In the genomic region with DNA sequence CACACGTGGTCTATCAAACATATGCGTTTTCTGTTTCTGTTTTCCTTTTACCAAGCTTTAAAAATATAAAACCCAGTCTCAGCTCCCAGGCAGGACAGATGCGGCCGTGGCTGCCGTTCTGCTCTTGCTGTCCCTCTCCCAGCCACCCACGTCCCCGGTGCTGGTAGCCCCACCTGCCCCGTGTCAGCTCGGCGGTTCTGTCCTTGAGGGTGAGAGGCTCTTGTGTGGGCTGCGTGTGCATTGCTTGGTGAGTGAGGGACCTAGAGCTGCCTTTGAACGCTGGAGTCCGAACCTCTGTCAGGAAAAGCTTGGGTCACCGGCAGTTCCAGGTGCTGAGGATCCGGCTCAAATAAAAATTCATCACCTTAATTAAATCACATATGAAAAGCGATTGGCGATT, we compare ENCODE assay signal across 16 cellular contexts. TPM values are rescaled to one million over a fixed set of nuclear protein-coding genes. Genes with fewer than 3 reads are reported as not detected.
A peak's percentile ranks its signal among the peaks of the same experiment; 100 is the strongest.
DNase-seq lines count a peak whose midpoint lies in the region; ATAC-seq, FAIRE-seq and TF ChIP-seq lines count a peak whose summit lies in the region.
"Had no signal": no experiment of that assay in that cellular context is flagged by ENCODE, and none has a peak within 500 bp of the region (broad histone marks: within the 10 kb centered on the region; RNA-seq: fewer than 3 reads in every experiment).

No MANE protein-coding gene starts in this region.

- H2BK15ac ChIP-seq in neuronal stem cell (ENCODE audit: low read length), result no peak overlapping the region

- peak overlapping the region; percentile 49 for H3K27ac Mint-ChIP-seq in MCF 10A (ENCODE audit: low read depth, unreplicated experiment)
- H3K27ac Mint-ChIP-seq: B cell had no signal

- H3K4me3 Mint-ChIP-seq in MCF 10A (ENCODE audit: unreplicated experiment), result no peak overlapping the region
- H3K4me3 Mint-ChIP-seq: B cell; CD4-positive, alpha-beta memory T cell had no signal

- H3K23ac ChIP-seq in neuronal stem cell (ENCODE audit: low read depth, low read length, poor library complexity), result peak overlapping the region; percentile 83

- H4K91ac ChIP-seq in neuronal stem cell (ENCODE audit: low read depth, low read length, poor library complexity), result no peak overlapping the region

- H3K4me2 ChIP-seq in K562 (ENCODE audit: insufficient read depth, low read length), result no peak overlapping the region
- no peak overlapping the region for H3K4me2 ChIP-seq in neuronal stem cell (ENCODE audit: insufficient read depth, low read length, poor library complexity, severe bottlenecking)

- H3K4me1 ChIP-seq in breast epithelium (peaks cover 4 to 8% of the 10 kb centered on the region in 2 donors), K562 (replicated peaks in 1 of 2; ENCODE audit: control insufficient read depth in 2 of 2, insufficient read depth in 2 of 2, low read length in 2 of 2) (peaks cover 14 to 36% of the 10 kb centered on the region in 2 experiments; a peak in 4 of 5 replicates), neuronal stem cell (ENCODE audit: control insufficient read depth in 2 of 2, insufficient read depth in 1 of 2, low read depth in 1 of 2, low read length in 2 of 2) (peaks cover 5 to 9% of the 10 kb centered on the region in 2 donors), upper lobe of right lung (peaks cover 13% of the 10 kb centered on the region)

- H3K14ac ChIP-seq in neuronal stem cell (ENCODE audit: low read length), result no peak overlapping the region

- H2BK12ac ChIP-seq in neuronal stem cell (ENCODE audit: low read length), result no peak overlapping the region

- peaks cover 18% of the 10 kb centered on the region; the same call in 1 of the 2 replicates for H4K20me1 ChIP-seq in K562 (replicated peaks; ENCODE audit: control insufficient read depth, insufficient read depth, low read length)

- TF ChIP-seq EP300 in K562 (IDR thresholded peaks at IDR 0.05; ENCODE audit: low read length), result no peak

- BruUV-seq in MCF 10A (replicated peaks; lab: Mats Ljungman, UMichigan) (no TSS peak), K562 (replicated peaks; lab: Mats Ljungman, UMichigan) (no TSS peak)

- no peak overlapping the region for H2AK5ac ChIP-seq in neuronal stem cell (ENCODE audit: low read depth, low read length)

- H2BK5ac ChIP-seq in neuronal stem cell (ENCODE audit: low read length), result no peak overlapping the region

- no peak overlapping the region for H3K4me3 ChIP-seq in breast epithelium
- no peak overlapping the region for H3K4me3 ChIP-seq in K562
- no peak overlapping the region for H3K4me3 ChIP-seq in neuronal stem cell (ENCODE audit: low read length in 2 of 2)
- H3K4me3 ChIP-seq in upper lobe of right lung, result no peak overlapping the region
- no peak overlapping the region for H3K4me3 ChIP-seq in MG63
- H3K4me3 ChIP-seq: GM23248 had no signal

- no peak overlapping the region for H3K18ac ChIP-seq in neuronal stem cell (ENCODE audit: low read length)

- no peaks in the 10 kb centered on the region for H3K27me3 Mint-ChIP-seq in MCF 10A (ENCODE audit: insufficient read depth, unreplicated experiment)
- H3K27me3 Mint-ChIP-seq: B cell; CD4-positive, alpha-beta memory T cell had no signal

- ATAC-seq in K562 (no peak), upper lobe of right lung (no peak)
- ATAC-seq: HCT116 had no signal

- H4K8ac ChIP-seq in neuronal stem cell (ENCODE audit: low read depth, low read length), result no peak overlapping the region

- H3K27ac ChIP-seq in breast epithelium (no peak overlapping the region), K562 (ENCODE audit: extremely low read depth, low read depth, low read length) (no peak overlapping the region), neuronal stem cell (replicated peaks; ENCODE audit: low read length) (no peak overlapping the region), upper lobe of right lung (no peak overlapping the region)
- H3K27ac ChIP-seq: C4-2B, GM23248 had no signal

- H3K9ac ChIP-seq in K562 (ENCODE audit: insufficient read depth in 1 of 2, low read depth in 2 of 2, low read length in 2 of 2) (peak overlapping the region in 1 of 2 experiments; percentile 74; a peak in 2 of 4 replicates), neuronal stem cell (ENCODE audit: low read depth, low read length, poor library complexity) (peak overlapping the region; percentile 34)
- H3K9ac ChIP-seq: GM23248 had no signal

- CTCF ChIA-PET in MCF 10A (lab: Yijun Ruan, JAX) (interaction anchor here (0.6 kb wide), 1 partner anchor 1057 kb away, joined by 4 read pairs; no protein-coding TSS in a partner anchor), K562 (lab: Yijun Ruan, JAX; ENCODE audit: low intra/inter-chr PET ratio) (no interaction called here)

- peaks cover 46% of the 10 kb centered on the region for H3K79me2 ChIP-seq in K562 (ENCODE audit: control insufficient read depth, insufficient read depth, low read length)

- TF ChIP-seq POLR2A in breast epithelium (IDR thresholded peaks at IDR 0.05) (no peak), K562 (conservative IDR thresholded peaks at IDR 0.05) (no peak)

- intact Hi-C loops in MCF 10A (cut with micrococcal nuclease), result no loop called here
- intact Hi-C loops in breast epithelium (cut with DNase I; ENCODE audit: low total_unique reads), result no loop called here
- intact Hi-C loops in K562 (cut with micrococcal nuclease), result no loop called here
- intact Hi-C loops in upper lobe of right lung (cut with DNase I), result no loop called here

- H2AFZ ChIP-seq in K562 (ENCODE audit: low read depth, low read length), result no peak overlapping the region
- H2AFZ ChIP-seq in neuronal stem cell (ENCODE audit: low read length), result no peak overlapping the region
- H2AFZ ChIP-seq: GM23248 had no signal

- H3K4me1 Mint-ChIP-seq in MCF 10A (ENCODE audit: insufficient read depth, unreplicated experiment), result peaks cover 18% of the 10 kb centered on the region

- no peaks in the 10 kb centered on the region for H3K9me3 Mint-ChIP-seq in MCF 10A (ENCODE audit: unreplicated experiment)
- H3K9me3 Mint-ChIP-seq: CD4-positive, alpha-beta memory T cell had no signal

- no peaks in the 10 kb centered on the region for H3K9me3 ChIP-seq in breast epithelium
- no peaks in the 10 kb centered on the region for H3K9me3 ChIP-seq in K562 (replicated peaks; ENCODE audit: control insufficient read depth, insufficient read depth, low read depth, low read length)
- peaks cover 0 to 2% of the 10 kb centered on the region in 2 donors for H3K9me3 ChIP-seq in neuronal stem cell (replicated peaks in 1 of 2; ENCODE audit: control insufficient read depth in 2 of 2, insufficient read depth in 1 of 2, low read depth in 1 of 2, low read length in 2 of 2)
- no peaks in the 10 kb centered on the region for H3K9me3 ChIP-seq in upper lobe of right lung
- H3K9me3 ChIP-seq in MG63, result no peaks in the 10 kb centered on the region

- no peaks in the 10 kb centered on the region for H3K27me3 ChIP-seq in breast epithelium
- H3K27me3 ChIP-seq in K562 (ENCODE audit: control insufficient read depth in 2 of 2, insufficient read depth in 2 of 2, low read length in 2 of 2), result no peaks in the 10 kb centered on the region
- H3K27me3 ChIP-seq in neuronal stem cell (ENCODE audit: control insufficient read depth in 3 of 3, insufficient read depth in 3 of 3, low read depth in 1 of 3, low read length in 3 of 3), result no peaks in the 10 kb centered on the region
- no peaks in the 10 kb centered on the region for H3K27me3 ChIP-seq in upper lobe of right lung
- no peaks in the 10 kb centered on the region for H3K27me3 ChIP-seq in MG63

- no peak overlapping the region for H2BK120ac ChIP-seq in neuronal stem cell (ENCODE audit: low read depth, low read length)

- no peak for TF ChIP-seq RAD21 in K562 (CRISPR knock-in tag; conservative IDR thresholded peaks at IDR 0.05 in 1 of 2, IDR thresholded peaks at IDR 0.05 in 1 of 2)

- no peak overlapping the region for H3K4ac ChIP-seq in neuronal stem cell (ENCODE audit: low read length)

- no peaks in the 10 kb centered on the region for H3K36me3 ChIP-seq in breast epithelium
- H3K36me3 ChIP-seq in K562 (ENCODE audit: control insufficient read depth, insufficient read depth, low read length), result peaks cover 82% of the 10 kb centered on the region
- H3K36me3 ChIP-seq in neuronal stem cell (replicated peaks in 1 of 2; ENCODE audit: control insufficient read depth in 2 of 2, insufficient read depth in 2 of 2, low read length in 2 of 2), result peaks cover 55 to 83% of the 10 kb centered on the region in 2 donors
- peaks cover 60% of the 10 kb centered on the region for H3K36me3 ChIP-seq in upper lobe of right lung
- peaks cover 83% of the 10 kb centered on the region for H3K36me3 ChIP-seq in MG63

- DNase-seq in MCF 10A (ENCODE audit: unreplicated experiment) (no peak), breast epithelium (ENCODE audit: low spot score in 2 of 2) (no peak), K562 (ENCODE audit: extremely low read depth in 1 of 4, low spot score in 3 of 4) (no peak), neuronal stem cell (ENCODE audit: low spot score) (no peak), upper lobe of right lung (no peak), MG63 (no peak), KBM-7 (no peak)
- DNase-seq: 8988T; CD4-positive, alpha-beta memory T cell; DMS79; GM23248 had no signal

- in situ Hi-C loops in K562 (cut with MboI), result no loop called here
- in situ Hi-C loops in KBM-7 (cut with MboI; ENCODE audit: low pct_unique_long_range_greater_than_20kb, low sequenced_read_pairs), result no loop called here

- peaks cover 7% of the 10 kb centered on the region for H3K9me1 ChIP-seq in K562 (ENCODE audit: control insufficient read depth, insufficient read depth, low read length)

- peaks cover 82% of the 10 kb centered on the region for H3K36me3 Mint-ChIP-seq in MCF 10A (ENCODE audit: insufficient read depth, unreplicated experiment)

- no peak for TF ChIP-seq CTCF in MCF 10A (IDR thresholded peaks at IDR 0.05; ENCODE audit: unreplicated experiment)
- TF ChIP-seq CTCF in breast epithelium (IDR thresholded peaks at IDR 0.05), result no peak
- TF ChIP-seq CTCF in K562 (IDR thresholded peaks at IDR 0.05 in 2 of 3, conservative IDR thresholded peaks at IDR 0.05 in 1 of 3; ENCODE audit: insufficient read depth in 2 of 3, low read depth in 1 of 3, low read length in 3 of 3), result no peak
- TF ChIP-seq CTCF in upper lobe of right lung (IDR thresholded peaks at IDR 0.05), result no peak

- FAIRE-seq in K562 (lab: Jason Lieb, UNC), result no peak
- FAIRE-seq: GM12891, H54 had no signal

- POLR2A ChIA-PET in MCF 10A (lab: Yijun Ruan, JAX) (interaction anchor here (0.6 to 1.3 kb wide), 2 partner anchors 11 to 190 kb away, joined by 3 to 5 read pairs; no protein-coding TSS in a partner anchor), K562 (lab: Yijun Ruan, JAX) (interaction anchor here (0.5 to 3.9 kb wide), 2 partner anchors 11 to 212 kb away, joined by 3 to 24 read pairs; no protein-coding TSS in a partner anchor)

- H3K79me1 ChIP-seq in neuronal stem cell (ENCODE audit: low read depth, low read length), result peaks cover 25% of the 10 kb centered on the region

- WGBS in K562 (ENCODE audit: insufficient coverage, low coverage, missing lambda C conversion rate), result 93% methylated on average over 17 of the region's 17 CpGs
- no CpG with 5 or more reads among the region's 17 CpGs for WGBS in neuronal stem cell (ENCODE audit: extremely low coverage in 2 of 2, insufficient read length in 2 of 2, insufficient replicate concordance in 1 of 2), 2 donors

RNA-seq across cellular contexts. Expression of gene RER1, which starts 4.4 kb away (rescaled TPM):
- 172 and 224 TPM in 2 replicates for total RNA-seq in MCF 10A (2022)
- 10 to 100 TPM; 58.3 to 75.1 (median 70.4) TPM for total RNA-seq in breast epithelium
- 270 and 338 TPM in 2 replicates for total RNA-seq in K562 (2011; cell fraction: chromatin; rRNA removed; ENCODE audit: low replicate concordance)
- 175 and 181 TPM in 2 replicates for total RNA-seq in K562 (2011; cell fraction: nucleolus; rRNA removed)
- total RNA-seq in K562 (2011; cell fraction: nucleoplasm; rRNA removed), result 289 and 345 TPM in 2 replicates
- total RNA-seq in K562 (2014; rRNA removed), result 63.1 and 109 TPM in 2 replicates
- 183 and 211 TPM in 2 replicates for total RNA-seq in K562 (2014; rRNA removed; fragmentation: Illumina TruSeq; extraction: Trizol)
- 146 and 153 TPM in 2 replicates for total RNA-seq in K562 (2015; rRNA removed; fragmentation: Illumina TruSeq; extraction: Trizol)
- 219 and 235 TPM in 2 replicates for total RNA-seq in K562 (2021)
- polyA plus RNA-seq in K562 (2011; rRNA removed), result 316 and 354 TPM in 2 replicates
- polyA plus RNA-seq in K562 (2011; cell fraction: cytosol; rRNA removed), result 218 and 437 TPM in 2 replicates
- 267 and 372 TPM in 2 replicates for polyA plus RNA-seq in K562 (2011; cell fraction: nucleus; rRNA removed)
- polyA plus RNA-seq in K562 (2012), result 133 and 293 TPM in 2 replicates
- polyA plus RNA-seq in K562 (2014; fragmentation: Illumina TruSeq; extraction: Trizol), result 299 and 323 TPM in 2 replicates
- polyA plus RNA-seq in K562 (2014; fragmentation: Nextera tagmentation; extraction: Ambion mirVana), result 10 to 100 TPM; 19.6 to 34.5 TPM
- 216 and 249 TPM in 2 replicates for polyA plus RNA-seq in K562 (2014; rRNA removed)
- polyA minus RNA-seq in K562 (2011; rRNA and poly(A)+ RNA removed), result 304 and 371 TPM in 2 replicates
- 79.7 and 109 TPM in 2 replicates for polyA minus RNA-seq in K562 (2011; cell fraction: cytosol; rRNA and poly(A)+ RNA removed)
- polyA minus RNA-seq in K562 (2011; cell fraction: nucleus; rRNA and poly(A)+ RNA removed), result 23.0 and 33.4 TPM in 2 replicates
- 63.2 TPM for polyA plus RNA-seq in neuronal stem cell (2013, experiment 1 of 2)
- 64.3 TPM for polyA plus RNA-seq in neuronal stem cell (2013, experiment 2 of 2)
- total RNA-seq in upper lobe of right lung, result 118 TPM
- total RNA-seq in MG63 (2014; rRNA removed; shearing (Covaris generic); ENCODE audit: low replicate concordance), result 36.7 and 60.4 TPM in 2 replicates

RNA-seq across cellular contexts. Expression of gene MORN1, which starts 4.7 kb away (rescaled TPM):
- total RNA-seq in MCF 10A (2022) (19.4 and 28.0 TPM in 2 replicates), breast epithelium (10 to 100 TPM in 2 of 3 donors, 1 to 10 TPM in 1; 4.0 to 18.1 (median 17.7) TPM), K562 (2014; rRNA removed) (6.1 and 9.3 TPM in 2 replicates), K562 (2014; rRNA removed; fragmentation: Illumina TruSeq; extraction: Trizol) (2.3 and 2.9 TPM in 2 replicates), K562 (2015; rRNA removed; fragmentation: Illumina TruSeq; extraction: Trizol) (4.7 and 5.5 TPM in 2 replicates), K562 (2021) (5.1 and 7.6 TPM in 2 replicates), upper lobe of right lung (9.0 TPM)
- total RNA-seq in K562 (2011; cell fraction: chromatin; rRNA removed; ENCODE audit: low replicate concordance), result 24.9 and 49.4 TPM in 2 replicates
- total RNA-seq in K562 (2011; cell fraction: nucleolus; rRNA removed), result 26.6 and 36.7 TPM in 2 replicates
- 26.9 and 29.6 TPM in 2 replicates for total RNA-seq in K562 (2011; cell fraction: nucleoplasm; rRNA removed)
- polyA plus RNA-seq in K562 (2011; rRNA removed) (3.9 and 4.4 TPM in 2 replicates), K562 (2014; fragmentation: Illumina TruSeq; extraction: Trizol) (1.8 and 2.7 TPM in 2 replicates), K562 (2014; fragmentation: Nextera tagmentation; extraction: Ambion mirVana) (under 1 TPM; 0.24 to 0.35 TPM), K562 (2014; rRNA removed) (4.2 and 5.8 TPM in 2 replicates)
- 4.3 and 4.7 TPM in 2 replicates for polyA plus RNA-seq in K562 (2011; cell fraction: cytosol; rRNA removed)
- 10.6 and 16.9 TPM in 2 replicates for polyA plus RNA-seq in K562 (2011; cell fraction: nucleus; rRNA removed)
- polyA plus RNA-seq in K562 (2012), result 3.6 and 6.3 TPM in 2 replicates
- 5.5 and 9.6 TPM in 2 replicates for polyA minus RNA-seq in K562 (2011; rRNA and poly(A)+ RNA removed)
- polyA minus RNA-seq in K562 (2011; cell fraction: cytosol; rRNA and poly(A)+ RNA removed), result 4.8 and 5.6 TPM in 2 replicates
- 11.7 and 12.0 TPM in 2 replicates for polyA minus RNA-seq in K562 (2011; cell fraction: nucleus; rRNA and poly(A)+ RNA removed)
- 7.1 TPM for polyA plus RNA-seq in neuronal stem cell (2013, experiment 1 of 2)
- 7.9 TPM for polyA plus RNA-seq in neuronal stem cell (2013, experiment 2 of 2)
- 10.3 and 20.5 TPM in 2 replicates for total RNA-seq in MG63 (2014; rRNA removed; shearing (Covaris generic); ENCODE audit: low replicate concordance)

RNA-seq across cellular contexts. Expression of gene PEX10, which starts 16.3 kb away (rescaled TPM):
- 31.3 and 36.1 TPM in 2 replicates for total RNA-seq in MCF 10A (2022)
- 10 to 100 TPM; 23.3 to 37.4 (median 24.1) TPM for total RNA-seq in breast epithelium
- total RNA-seq in K562 (2011; cell fraction: chromatin; rRNA removed; ENCODE audit: low replicate concordance), result 13.3 and 27.8 TPM in 2 replicates
- total RNA-seq in K562 (2011; cell fraction: nucleolus; rRNA removed), result 23.4 and 30.4 TPM in 2 replicates
- 18.3 and 19.9 TPM in 2 replicates for total RNA-seq in K562 (2011; cell fraction: nucleoplasm; rRNA removed)
- 24.5 and 26.2 TPM in 2 replicates for total RNA-seq in K562 (2014; rRNA removed)
- total RNA-seq in K562 (2014; rRNA removed; fragmentation: Illumina TruSeq; extraction: Trizol), result 5.6 and 5.7 TPM in 2 replicates
- 8.4 and 9.3 TPM in 2 replicates for total RNA-seq in K562 (2015; rRNA removed; fragmentation: Illumina TruSeq; extraction: Trizol)
- 18.2 and 18.7 TPM in 2 replicates for total RNA-seq in K562 (2021)
- polyA plus RNA-seq in K562 (2011; rRNA removed), result 8.7 and 9.4 TPM in 2 replicates
- polyA plus RNA-seq in K562 (2011; cell fraction: cytosol; rRNA removed), result 9.6 and 19.3 TPM in 2 replicates
- polyA plus RNA-seq in K562 (2011; cell fraction: nucleus; rRNA removed), result 18.8 and 28.5 TPM in 2 replicates
- 9.3 and 13.4 TPM in 2 replicates for polyA plus RNA-seq in K562 (2012)
- 6.4 and 10.6 TPM in 2 replicates for polyA plus RNA-seq in K562 (2014; fragmentation: Illumina TruSeq; extraction: Trizol)
- polyA plus RNA-seq in K562 (2014; fragmentation: Nextera tagmentation; extraction: Ambion mirVana), result under 1 TPM; 0.03 to 0.11 TPM
- polyA plus RNA-seq in K562 (2014; rRNA removed), result 18.8 and 22.5 TPM in 2 replicates
- polyA minus RNA-seq in K562 (2011; rRNA and poly(A)+ RNA removed), result 3.5 and 3.9 TPM in 2 replicates
- 5.4 and 14.7 TPM in 2 replicates for polyA minus RNA-seq in K562 (2011; cell fraction: cytosol; rRNA and poly(A)+ RNA removed)
- polyA minus RNA-seq in K562 (2011; cell fraction: nucleus; rRNA and poly(A)+ RNA removed), result 11.1 and 14.0 TPM in 2 replicates
- polyA plus RNA-seq in neuronal stem cell (2013, experiment 1 of 2), result 12.4 TPM
- 12.5 TPM for polyA plus RNA-seq in neuronal stem cell (2013, experiment 2 of 2)
- 14.6 TPM for total RNA-seq in upper lobe of right lung
- 39.7 and 44.5 TPM in 2 replicates for total RNA-seq in MG63 (2014; rRNA removed; shearing (Covaris generic); ENCODE audit: low replicate concordance)
